10 cellular contexts compared by ENCODE assay signal in the genomic region with DNA sequence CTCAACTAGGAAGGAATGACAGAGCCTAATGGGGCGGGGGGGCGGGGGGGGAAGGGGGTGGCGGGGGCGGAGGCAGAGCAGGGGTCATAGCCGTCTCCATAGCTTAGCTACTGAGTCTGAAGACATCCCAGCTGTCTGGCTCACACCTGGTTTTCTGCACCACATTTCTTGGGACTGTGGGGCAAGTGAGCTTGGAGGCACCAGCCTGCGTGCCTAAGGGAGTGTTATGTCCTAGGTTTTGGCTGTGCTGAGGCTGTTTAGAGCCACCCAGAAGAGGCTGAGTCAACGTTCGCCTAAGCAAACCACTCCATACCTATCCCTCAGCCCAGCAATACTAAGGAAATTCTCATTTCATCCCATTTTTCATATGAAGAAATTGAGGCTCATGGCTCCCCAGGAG. TPM values are rescaled to one million over a fixed set of nuclear protein-coding genes. Genes with fewer than 3 reads are reported as not detected.
A peak's percentile ranks its signal among the peaks of the same experiment; 100 is the strongest.
DNase-seq lines count a peak whose midpoint lies in the region; ATAC-seq and TF ChIP-seq lines count a peak whose summit lies in the region.
"Had no signal": no experiment of that assay in that cellular context is flagged by ENCODE, and none has a peak within 500 bp of the region (broad histone marks: within the 10 kb centered on the region; RNA-seq: fewer than 3 reads in every experiment).

No MANE protein-coding gene starts in this region.

- no peak for TF ChIP-seq CTCF in H9 (conservative IDR thresholded peaks at IDR 0.05)
- TF ChIP-seq CTCF in gastrocnemius medialis (IDR thresholded peaks at IDR 0.05 in 4 of 5, conservative IDR thresholded peaks at IDR 0.05 in 1 of 5): no peak
- no peak for TF ChIP-seq CTCF in GM10266 (IDR thresholded peaks at IDR 0.05; ENCODE audit: control insufficient read depth, insufficient read depth, low read depth, missing control alignments)

- H3K36me3 Mint-ChIP-seq in H9 (ENCODE audit: insufficient read depth in 1 of 3, low read depth in 3 of 3): peaks cover 0 to 6% (median 3%) of the 10 kb centered on the region in 3 experiments; a peak in 3 of 7 replicates
- peaks cover 2% of the 10 kb centered on the region for H3K36me3 Mint-ChIP-seq in activated naive CD8-positive, alpha-beta T cell

- no peaks in the 10 kb centered on the region; the same call in 1 of the 2 replicates for H3K27me3 ChIP-seq in H9 (ENCODE audit: insufficient read depth, low read length)
- H3K27me3 ChIP-seq in iPS DF 6.9 (ENCODE audit: control insufficient read depth, insufficient read depth, low read length): peaks cover 2% of the 10 kb centered on the region; the same call in 1 of the 2 replicates
- peaks cover 0 to 12% (median 7%) of the 10 kb centered on the region in 3 donors for H3K27me3 ChIP-seq in gastrocnemius medialis

- intact Hi-C loops in gastrocnemius medialis (cut with DNase I; ENCODE audit: low total_unique reads): loop anchor here (10.0 kb wide), 1 partner anchor 591 kb away; a partner anchor contains a TSS

- H3K27ac ChIP-seq in H9 (ENCODE audit: insufficient read length, low read depth, low read length) (no peak overlapping the region), iPS DF 6.9 (ENCODE audit: low read length) (no peak overlapping the region), gastrocnemius medialis (peak overlapping the region in 3 of 4 donors; percentile 10 to 31 (median 30))
- H3K27ac ChIP-seq: WERI-Rb-1 had no signal

- H3K27me3 Mint-ChIP-seq in H9 (ENCODE audit: low read depth): peaks cover 63% of the 10 kb centered on the region
- H3K27me3 Mint-ChIP-seq in activated naive CD8-positive, alpha-beta T cell: peaks cover 45% of the 10 kb centered on the region

- H3K4me3 ChIP-seq in iPS DF 6.9 (ENCODE audit: low read length) (peak overlapping the region; percentile 88; the same call in 1 of the 2 replicates), gastrocnemius medialis (peak overlapping the region; percentile 70 to 93 (median 78))

- H3K9me3 Mint-ChIP-seq in H9: no peaks in the 10 kb centered on the region; a peak in 1 of 5 replicates
- no peaks in the 10 kb centered on the region for H3K9me3 Mint-ChIP-seq in activated naive CD8-positive, alpha-beta T cell (ENCODE audit: low read depth)

- H4K8ac ChIP-seq in H9 (replicated peaks; ENCODE audit: insufficient read length, low read depth, low read length): no peak overlapping the region

- no CpG with 5 or more reads among the region's 8 CpGs for WGBS in H9 (ENCODE audit: extremely low coverage, insufficient read length, low lambda C conversion rate)
- WGBS in iPS DF 6.9 (ENCODE audit: insufficient coverage, insufficient read length): no CpG with 5 or more reads among the region's 8 CpGs

- H3K18ac ChIP-seq in H9 (ENCODE audit: insufficient read length, low read depth, low read length): no peak overlapping the region

- H3K27ac Mint-ChIP-seq in H9: no peak overlapping the region
- H3K27ac Mint-ChIP-seq in activated naive CD8-positive, alpha-beta T cell: no peak overlapping the region

- H2BK12ac ChIP-seq in H9 (ENCODE audit: insufficient read length, low read depth, low read length): no peak overlapping the region

- no peak overlapping the region for H2BK15ac ChIP-seq in H9 (ENCODE audit: low read depth, low read length)

- peak overlapping the region; percentile 81 to 93 for H3K4me3 Mint-ChIP-seq in H9
- H3K4me3 Mint-ChIP-seq in activated naive CD8-positive, alpha-beta T cell: peak overlapping the region; percentile 87

- H3K36me3 ChIP-seq in iPS DF 6.9 (ENCODE audit: control insufficient read depth, insufficient read depth, low read length) (no peaks in the 10 kb centered on the region), gastrocnemius medialis (no peaks in the 10 kb centered on the region)
- H3K36me3 ChIP-seq: WERI-Rb-1 had no signal

- H2BK5ac ChIP-seq in H9 (ENCODE audit: insufficient read length, low read length): no peak overlapping the region

- peaks cover 33% of the 10 kb centered on the region for H3K4me1 ChIP-seq in H9 (ENCODE audit: insufficient read depth, low read length)
- peaks cover 17% of the 10 kb centered on the region for H3K4me1 ChIP-seq in iPS DF 6.9 (ENCODE audit: control insufficient read depth, insufficient read depth, low read length)
- peaks cover 0 to 20% of the 10 kb centered on the region in 2 donors for H3K4me1 ChIP-seq in gastrocnemius medialis

- H2BK20ac ChIP-seq in H9 (ENCODE audit: low read depth, low read length, poor library complexity, severe bottlenecking): no peak overlapping the region

- H3K9me3 ChIP-seq in H9 (ENCODE audit: control insufficient read depth, low read depth, low read length) (no peaks in the 10 kb centered on the region), iPS DF 6.9 (ENCODE audit: control insufficient read depth, insufficient read depth, low read length) (no peaks in the 10 kb centered on the region), gastrocnemius medialis (no peaks in the 10 kb centered on the region)

- H3K56ac ChIP-seq in H9 (ENCODE audit: insufficient read length, low read depth, low read length): no peak overlapping the region

- DNase-seq in H9: no peak
- no peak for DNase-seq in iPS DF 6.9 (ENCODE audit: low read depth, low spot score)
- no peak for DNase-seq in gastrocnemius medialis
- DNase-seq in NCI-H2081 treated with DMSO at 0.1 percent for 48 hours (lab: John Stamatoyannopoulos, UW): no peak
- DNase-seq in activated CD4-positive, CD25-positive, alpha-beta regulatory T cell treated with anti-CD3 and anti-CD28 coated beads, Interleukin-2, amount 50 U/mL, for 72 hours: no peak
- DNase-seq in GM10266 (ENCODE audit: extremely low spot score): no peak
- no peak for DNase-seq in NCI-H510A (lab: John Stamatoyannopoulos, UW)
- DNase-seq: NCI-H226 had no signal

- H4K91ac ChIP-seq in H9 (ENCODE audit: insufficient read length, low read depth, low read length): no peak overlapping the region

- no peak overlapping the region for H3K4ac ChIP-seq in H9 (ENCODE audit: low read depth, low read length)

- peaks cover 60 to 65% of the 10 kb centered on the region in 2 experiments for H3K4me1 Mint-ChIP-seq in H9
- H3K4me1 Mint-ChIP-seq in activated naive CD8-positive, alpha-beta T cell (ENCODE audit: low read depth): peaks cover 21% of the 10 kb centered on the region

- no peak overlapping the region for H4K5ac ChIP-seq in H9 (ENCODE audit: insufficient read length, low read depth, low read length)

- in situ Hi-C loops in gastrocnemius medialis (cut with MboI; ENCODE audit: low sequenced_read_pairs in 4 of 4): loop anchor here in 1 of 4 donors (25.0 kb wide), 1 partner anchor 274 kb away; no protein-coding TSS in a partner anchor

- no peak for TF ChIP-seq POLR2A in gastrocnemius medialis (IDR thresholded peaks at IDR 0.05)

- peak overlapping the region; percentile 70 for H3K4me2 ChIP-seq in H9 (ENCODE audit: insufficient read depth, insufficient read length, low read length)

- H3K9ac ChIP-seq in H9 (ENCODE audit: extremely low read depth, insufficient read length, low read length): peak overlapping the region; percentile 57

- no peak for ATAC-seq in gastrocnemius medialis

- H3K14ac ChIP-seq in H9 (ENCODE audit: insufficient read depth, low read length): no peak overlapping the region

- H4K20me1 ChIP-seq in H9 (ENCODE audit: control insufficient read depth, insufficient read depth, insufficient read length): no peaks in the 10 kb centered on the region

- no peak overlapping the region for H2AFZ ChIP-seq in H9 (ENCODE audit: low read length)

- H3K23me2 ChIP-seq in H9 (ENCODE audit: insufficient read length, low read depth, low read length, poor library complexity, severe bottlenecking): peaks cover 9% of the 10 kb centered on the region

- H3K79me2 ChIP-seq in H9 (ENCODE audit: insufficient read depth, low read length): peaks cover 7% of the 10 kb centered on the region; the same call in 1 of the 2 replicates

- H3K23ac ChIP-seq in H9 (ENCODE audit: insufficient read length, low read depth, low read length): no peak overlapping the region

- no peak overlapping the region for H2AK5ac ChIP-seq in H9 (ENCODE audit: insufficient read length, low read length)

- H3K79me1 ChIP-seq in H9 (ENCODE audit: insufficient read depth, low read depth, low read length, poor library complexity, severe bottlenecking): no peaks in the 10 kb centered on the region

- no peak overlapping the region for H3T11ph ChIP-seq in H9 (ENCODE audit: low read length)

- H2BK120ac ChIP-seq in H9 (ENCODE audit: low read depth, low read length, poor library complexity, severe bottlenecking): no peak overlapping the region

RNA-seq across cellular contexts. Expression of a gene that starts 1.4 kb away (rescaled TPM):
- total RNA-seq in H9 (2021) (29.3 and 31.7 TPM in 2 replicates), gastrocnemius medialis (1 to 10 TPM in 2 of 4 donors, under 1 TPM in 2; 0.52 to 1.4 (median 0.90) TPM)

RNA-seq across cellular contexts. Expression of a gene that starts 36.0 kb away (rescaled TPM):
- 28.1 and 28.4 TPM in 2 replicates for total RNA-seq in H9 (2021)
- under 1 TPM in 1 of 4 donors, not detected in 3; 0.85 TPM for total RNA-seq in gastrocnemius medialis

Comparison
In these comparisons a context has a peak if more than half of its experiments do, and no peak if none do; other contexts are left out.
1. H3K27ac ChIP-seq: peak in gastrocnemius medialis (3 of 4); none in H9 (single experiment) and iPS DF 6.9 (single experiment).
2. RNA of a gene that starts 1.4 kb away (total RNA-seq): 29.3 to 31.7 TPM in H9; 0.52 to 1.4 TPM in gastrocnemius medialis; every median in the first group is over 10 times any median in the second.
3. RNA of a gene that starts 36.0 kb away (total RNA-seq): 28.1 to 28.4 TPM in H9; 0.85 TPM in gastrocnemius medialis; every median in the first group is over 10 times any median in the second.